ENCODE assay signal across 1 cellular context in the genomic region with DNA sequence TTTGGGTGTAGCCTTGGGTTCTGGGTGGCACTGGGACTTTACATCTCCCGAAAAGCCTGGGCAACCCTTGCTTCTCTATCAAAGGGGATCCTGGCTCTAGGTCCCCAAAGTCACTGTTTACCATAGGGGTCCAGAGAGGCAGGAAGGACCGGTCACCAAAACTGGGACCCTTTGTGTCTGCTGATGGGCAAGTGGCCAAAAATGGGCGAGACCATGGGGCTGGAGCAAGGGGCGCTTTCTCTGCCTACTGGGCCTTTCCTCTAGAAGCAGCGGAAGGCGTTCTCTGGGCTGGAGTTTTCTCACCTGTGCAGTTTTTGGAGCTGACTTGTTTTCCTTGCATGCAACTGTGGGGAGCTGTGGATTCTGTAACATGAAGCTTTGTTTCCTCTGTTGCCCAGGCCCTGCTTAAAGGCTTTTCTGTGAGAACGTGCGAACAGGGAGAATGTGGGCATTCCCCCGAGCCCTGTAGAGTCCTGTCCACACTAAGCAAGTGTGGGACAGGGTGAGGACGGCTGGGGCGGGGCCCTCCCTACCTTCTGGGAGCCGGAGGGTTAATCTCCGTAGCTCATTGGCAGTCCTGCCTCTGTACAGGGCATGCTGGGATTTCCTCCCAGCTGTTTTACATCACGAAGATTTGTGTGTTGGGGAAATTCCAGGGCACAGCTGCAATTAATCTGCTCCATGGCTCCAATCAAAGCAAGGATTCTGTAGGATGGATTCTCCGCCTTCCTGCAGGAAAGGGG.
TF ChIP-seq lines count a peak whose summit lies in the region.

No MANE protein-coding gene starts in this region.

TF ChIP-seq in WTC11, 78 proteins besides CTCF, POLR2A, EP300 and RAD21 (continued from another document):
- TF ChIP-seq ATF6 (CRISPR knock-in tag; IDR thresholded peaks at IDR 0.05) (no peak), E2F1 (CRISPR knock-in tag; IDR thresholded peaks at IDR 0.05) (no peak), PREB (CRISPR knock-in tag; IDR thresholded peaks at IDR 0.05; ENCODE audit: borderline replicate concordance) (no peak)
